In the genomic region with DNA sequence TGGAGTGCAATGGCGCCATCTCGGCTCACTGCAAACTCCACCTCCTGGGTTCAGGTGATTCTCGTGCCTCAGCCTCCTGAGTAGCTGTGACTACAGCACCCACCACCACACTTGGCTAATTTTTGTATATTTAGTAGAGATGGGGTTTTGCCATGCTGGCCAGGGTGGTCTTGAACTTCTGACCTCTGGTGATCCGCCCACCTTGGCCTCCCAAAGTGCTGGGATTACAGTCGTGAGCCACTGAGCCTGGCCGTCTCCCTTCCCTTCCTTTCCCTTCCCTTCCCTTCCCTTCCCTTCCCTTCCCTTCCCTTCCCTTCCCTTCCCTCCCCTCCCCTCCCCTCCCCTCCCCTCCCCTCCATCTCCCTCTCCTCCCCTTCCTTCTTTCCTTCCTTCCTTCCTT, we compare ENCODE assay signal across 2 cellular contexts.
DNase-seq lines count a peak whose midpoint lies in the region; ATAC-seq, FAIRE-seq and TF ChIP-seq lines count a peak whose summit lies in the region.
"Not testable (repeated sequence)": the region's sequence is repeated elsewhere in the genome, so short reads cannot be mapped to it uniquely, and the experiment has no call there.

No MANE protein-coding gene starts in this region.

- not testable (repeated sequence) for BruUV-seq in K562 (replicated peaks; lab: Mats Ljungman, UMichigan); HepG2 (replicated peaks; lab: Mats Ljungman, UMichigan)

- H2AFZ ChIP-seq in K562 (ENCODE audit: low read depth, low read length); HepG2 (ENCODE audit: low read length): not testable (repeated sequence)

- not testable (repeated sequence) for H3K4me2 ChIP-seq in K562 (ENCODE audit: insufficient read depth, low read length); HepG2 (ENCODE audit: low read depth, low read length)

- not testable (repeated sequence) for TF ChIP-seq RAD21 in K562 (CRISPR knock-in tag; conservative IDR thresholded peaks at IDR 0.05 in 1 of 2, IDR thresholded peaks at IDR 0.05 in 1 of 2); HepG2 (CRISPR knock-in tag; IDR thresholded peaks at IDR 0.05)

- in situ Hi-C loops in K562 (cut with MboI); HepG2 (cut with HindIII; ENCODE audit: extremely low pct_ligation_motif_present, low pct_unique_long_range_greater_than_20kb): not testable (repeated sequence)

- not testable (repeated sequence) for H3K36me3 ChIP-seq in K562 (ENCODE audit: control insufficient read depth, insufficient read depth, low read length); HepG2 (replicated peaks in 1 of 2; ENCODE audit: control insufficient read depth in 1 of 2, insufficient read depth in 2 of 2, low read length in 2 of 2)

- not testable (repeated sequence) for H3K4me1 ChIP-seq in K562 (replicated peaks in 1 of 2; ENCODE audit: control insufficient read depth in 2 of 2, insufficient read depth in 2 of 2, low read length in 2 of 2); HepG2 (ENCODE audit: insufficient read depth, low read length)

- not testable (repeated sequence) for H3K4me3 ChIP-seq in K562; HepG2 (replicated peaks in 1 of 3; ENCODE audit: insufficient read depth in 1 of 3, low read depth in 2 of 3, low read length in 3 of 3)

- H3K9me1 ChIP-seq in K562 (ENCODE audit: control insufficient read depth, insufficient read depth, low read length) = not testable (repeated sequence)

- not testable (repeated sequence) for H3K9me3 ChIP-seq in K562 (replicated peaks; ENCODE audit: control insufficient read depth, insufficient read depth, low read depth, low read length); HepG2 (ENCODE audit: low read length)

- H3K27ac ChIP-seq in K562 (ENCODE audit: extremely low read depth, low read depth, low read length); HepG2 (ENCODE audit: extremely low read length, insufficient read depth, low read length): not testable (repeated sequence)

- 50% methylated on average over 1 of the region's 6 CpGs for WGBS in K562 (ENCODE audit: insufficient coverage, low coverage, missing lambda C conversion rate)
- WGBS in HepG2 (ENCODE audit: low lambda C conversion rate) = 31% methylated on average over 6 of the region's 6 CpGs

- H3K79me2 ChIP-seq in K562 (ENCODE audit: control insufficient read depth, insufficient read depth, low read length); HepG2 (ENCODE audit: insufficient read depth, low read length): not testable (repeated sequence)

- not testable (repeated sequence) for H3K27me3 ChIP-seq in K562 (ENCODE audit: control insufficient read depth in 2 of 2, insufficient read depth in 2 of 2, low read length in 2 of 2); HepG2 (ENCODE audit: control insufficient read depth in 1 of 2, insufficient read depth in 2 of 2, low read length in 2 of 2)

- FAIRE-seq in K562 (lab: Jason Lieb, UNC); HepG2 (lab: Jason Lieb, UNC): not testable (repeated sequence)

- H3K9ac ChIP-seq in K562 (ENCODE audit: insufficient read depth in 1 of 2, low read depth in 2 of 2, low read length in 2 of 2); HepG2 (ENCODE audit: insufficient read depth, low read depth, low read length): not testable (repeated sequence)

- H4K20me1 ChIP-seq in K562 (replicated peaks; ENCODE audit: control insufficient read depth, insufficient read depth, low read length); HepG2 (ENCODE audit: insufficient read depth, low read length): not testable (repeated sequence)

- POLR2A ChIA-PET in K562 (lab: Yijun Ruan, JAX); HepG2 (lab: Yijun Ruan, JAX): not testable (repeated sequence)

- intact Hi-C loops in K562 (cut with micrococcal nuclease); HepG2 (cut with micrococcal nuclease; ENCODE audit: unreplicated experiment): not testable (repeated sequence)

- not testable (repeated sequence) for DNase-seq in K562 (ENCODE audit: extremely low read depth in 1 of 4, low spot score in 3 of 4); HepG2 (ENCODE audit: low spot score)

- TF ChIP-seq POLR2A in K562 (conservative IDR thresholded peaks at IDR 0.05); HepG2 (IDR thresholded peaks at IDR 0.05; ENCODE audit: insufficient read depth in 1 of 2, low read depth in 2 of 2, low read length in 2 of 2): not testable (repeated sequence)

- not testable (repeated sequence) for ATAC-seq in K562, HepG2

- CTCF ChIA-PET in K562 (lab: Yijun Ruan, JAX; ENCODE audit: low intra/inter-chr PET ratio); HepG2 (lab: Yijun Ruan, JAX; ENCODE audit: low intra/inter-chr PET ratio, low total read pairs): not testable (repeated sequence)

- TF ChIP-seq EP300 in K562 (IDR thresholded peaks at IDR 0.05; ENCODE audit: low read length); HepG2 (IDR thresholded peaks at IDR 0.05; ENCODE audit: low read depth in 2 of 2, low read length in 2 of 2); HepG2 (CRISPR knock-in tag; IDR thresholded peaks at IDR 0.05; ENCODE audit: borderline replicate concordance): not testable (repeated sequence)

- not testable (repeated sequence) for TF ChIP-seq CTCF in K562 (IDR thresholded peaks at IDR 0.05 in 2 of 3, conservative IDR thresholded peaks at IDR 0.05 in 1 of 3; ENCODE audit: insufficient read depth in 2 of 3, low read depth in 1 of 3, low read length in 3 of 3); HepG2 (CRISPR knock-in tag; IDR thresholded peaks at IDR 0.05)

TF ChIP-seq in K562, 482 proteins besides CTCF, POLR2A, EP300 and RAD21:
- peak; percentile 43 for TF ChIP-seq PCBP1 (IDR thresholded peaks at IDR 0.05; ENCODE audit: low read depth, low read length, poor library complexity, severe bottlenecking)
TF ChIP-seq in K562: peak in this region for 1; not testable (repeated sequence) for 481.

TF ChIP-seq in HepG2, 621 proteins besides CTCF, POLR2A, EP300 and RAD21:
- peak; percentile 86 for TF ChIP-seq HNRNPK (IDR thresholded peaks at IDR 0.05; ENCODE audit: low read depth, low read length, poor library complexity, severe bottlenecking)
- peak; percentile 89; the same call in 1 of the 2 replicates for TF ChIP-seq PCBP1 (IDR thresholded peaks at IDR 0.05; ENCODE audit: borderline replicate concordance, low read depth, low read length)
